29 cellular contexts compared by ENCODE assay signal in the genomic region with DNA sequence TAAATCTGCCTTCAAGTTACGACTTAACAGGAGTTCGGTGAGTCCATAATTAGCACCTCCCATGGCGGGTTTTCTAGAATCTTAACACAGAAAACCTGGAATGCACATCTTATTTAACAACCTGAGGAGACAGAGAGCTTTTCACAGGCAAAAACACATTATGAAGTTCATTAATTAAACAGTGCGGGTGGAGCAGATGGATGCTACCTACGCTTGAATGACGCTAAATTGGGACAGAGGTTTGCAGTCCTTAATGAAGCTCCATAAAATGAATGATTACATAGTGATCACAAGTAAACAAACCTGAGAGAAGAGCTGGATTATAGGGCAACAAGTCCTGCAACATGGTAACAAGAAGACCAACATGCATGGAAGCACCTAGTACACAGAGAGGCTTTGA.
DNase-seq lines count a peak whose midpoint lies in the region; ATAC-seq and TF ChIP-seq lines count a peak whose summit lies in the region.
"Had no signal": no experiment of that assay in that cellular context is flagged by ENCODE, and none has a peak within 500 bp of the region (broad histone marks: within the 10 kb centered on the region; RNA-seq: fewer than 3 reads in every experiment).

No MANE protein-coding gene starts in this region.

- H3K9me3 Mint-ChIP-seq in glutamatergic neuron (ENCODE audit: unreplicated experiment): peaks cover 8% of the 10 kb centered on the region
- no peaks in the 10 kb centered on the region for H3K9me3 Mint-ChIP-seq in activated T-cell treated with anti-CD3 and anti-CD28 coated beads, Interleukin-2, amount 50 U/mL, for 72 hours
- H3K9me3 Mint-ChIP-seq: dendritic cell treated with granulocyte-macrophage colony-stimulating factor and Interleukin-4, amounts not matched to agents 40 ng/mL and 50 ng/mL, for 4 days; H9; memory B cell; nephron had no signal

- no peaks in the 10 kb centered on the region for H3K36me3 Mint-ChIP-seq in glutamatergic neuron (ENCODE audit: unreplicated experiment)
- H3K36me3 Mint-ChIP-seq in activated T-cell treated with anti-CD3 and anti-CD28 coated beads, Interleukin-2, amount 50 U/mL, for 72 hours (ENCODE audit: insufficient read depth in 2 of 2): no peaks in the 10 kb centered on the region

- H3K27me3 Mint-ChIP-seq in glutamatergic neuron (ENCODE audit: unreplicated experiment): peaks cover 3% of the 10 kb centered on the region
- H3K27me3 Mint-ChIP-seq in activated T-cell treated with anti-CD3 and anti-CD28 coated beads, Interleukin-2, amount 50 U/mL, for 72 hours (ENCODE audit: low read depth): no peaks in the 10 kb centered on the region
- H3K27me3 Mint-ChIP-seq: dendritic cell treated with granulocyte-macrophage colony-stimulating factor and Interleukin-4, amounts not matched to agents 40 ng/mL and 50 ng/mL, for 4 days; memory B cell had no signal

- no peak for TF ChIP-seq CTCF in glutamatergic neuron (IDR thresholded peaks at IDR 0.05; ENCODE audit: partially characterized antibody, unreplicated experiment)

- peak overlapping the region; percentile 57 for H3K4me3 Mint-ChIP-seq in glutamatergic neuron (ENCODE audit: unreplicated experiment)
- H3K4me3 Mint-ChIP-seq in activated T-cell treated with anti-CD3 and anti-CD28 coated beads, Interleukin-2, amount 50 U/mL, for 72 hours: no peak overlapping the region
- H3K4me3 Mint-ChIP-seq: dendritic cell treated with granulocyte-macrophage colony-stimulating factor and Interleukin-4, amounts not matched to agents 40 ng/mL and 50 ng/mL, for 4 days; H9; memory B cell; nephron had no signal

- DNase-seq in NCI-H2029 (lab: John Stamatoyannopoulos, UW) (peak; percentile 17), NCI-H2029 treated with DMSO at 0.1 percent for 48 hours (lab: John Stamatoyannopoulos, UW) (no peak), NCI-H2171 (lab: John Stamatoyannopoulos, UW) (peak; percentile 77), NCI-H774 (lab: John Stamatoyannopoulos, UW) (peak; percentile 48), glutamatergic neuron (no peak), NCI-H2227 treated with DMSO at 0.1 percent for 48 hours (lab: John Stamatoyannopoulos, UW) (no peak)
- DNase-seq in activated T-cell treated with anti-CD3 and anti-CD28 coated beads, Interleukin-2, amount 50 U/mL, for 72 hours: no peak
- DNase-seq: activated CD4-positive, alpha-beta T cell treated with anti-CD3 and anti-CD28 coated beads, Interleukin-2, amount 50 U/mL, for 48 hours; activated CD4-positive, CD25-positive, alpha-beta regulatory T cell treated with anti-CD3 and anti-CD28 coated beads, Interleukin-2, amount 50 U/mL, for 72 hours; activated naive CD4-positive, alpha-beta T cell; Calu3; central memory CD4-positive, alpha-beta T cell; H9; Karpas-422; left lung; NK-92 treated with Interleukin-12 subunit alpha and Interleukin-12 subunit beta, amount 100 ng/mL, for 24 hours; psoas muscle; stimulated activated CD4-positive, alpha-beta T cell treated with anti-CD3 and anti-CD28 coated beads, Interleukin-4, amount 100 ng/mL, for 1 hour; stomach; thyroid gland had no signal

- no peak for ATAC-seq in GM21381 (IDR thresholded peaks at IDR 0.05; ENCODE audit: unreplicated experiment)
- ATAC-seq in activated T-cell treated with anti-CD3 and anti-CD28 coated beads, Interleukin-2, amount 50 U/mL, for 72 hours (replicated peaks in 1 of 2): no peak
- ATAC-seq: esophagus mucosa, GM12878, HepG2, left lung, psoas muscle, Right ventricle myocardium inferior, sciatic nerve had no signal

- peak overlapping the region; percentile 54 for H3K27ac Mint-ChIP-seq in glutamatergic neuron (ENCODE audit: unreplicated experiment)
- H3K27ac Mint-ChIP-seq in activated T-cell treated with anti-CD3 and anti-CD28 coated beads, Interleukin-2, amount 50 U/mL, for 72 hours: no peak overlapping the region
- H3K27ac Mint-ChIP-seq: dendritic cell treated with granulocyte-macrophage colony-stimulating factor and Interleukin-4, amounts not matched to agents 40 ng/mL and 50 ng/mL, for 4 days; H9; memory B cell; nephron had no signal

- H3K4me1 Mint-ChIP-seq in glutamatergic neuron (ENCODE audit: low read depth, unreplicated experiment): peaks cover 61% of the 10 kb centered on the region
- peaks cover 31% of the 10 kb centered on the region for H3K4me1 Mint-ChIP-seq in activated T-cell treated with anti-CD3 and anti-CD28 coated beads, Interleukin-2, amount 50 U/mL, for 72 hours (ENCODE audit: low read depth)

Comparison
In these comparisons a context has a peak if more than half of its experiments do, and no peak if none do; other contexts are left out.
1. DNase-seq: peak in NCI-H2029 (single experiment), NCI-H2171 (single experiment) and NCI-H774 (single experiment); none in NCI-H2029 treated with DMSO at 0.1 percent for 48 hours (single experiment), glutamatergic neuron (single experiment), NCI-H2227 treated with DMSO at 0.1 percent for 48 hours (single experiment) and activated T-cell treated with anti-CD3 and anti-CD28 coated beads, Interleukin-2, amount 50 U/mL, for 72 hours (0 of 2).